ENCODE assay signal across 1 cellular context in the genomic region with DNA sequence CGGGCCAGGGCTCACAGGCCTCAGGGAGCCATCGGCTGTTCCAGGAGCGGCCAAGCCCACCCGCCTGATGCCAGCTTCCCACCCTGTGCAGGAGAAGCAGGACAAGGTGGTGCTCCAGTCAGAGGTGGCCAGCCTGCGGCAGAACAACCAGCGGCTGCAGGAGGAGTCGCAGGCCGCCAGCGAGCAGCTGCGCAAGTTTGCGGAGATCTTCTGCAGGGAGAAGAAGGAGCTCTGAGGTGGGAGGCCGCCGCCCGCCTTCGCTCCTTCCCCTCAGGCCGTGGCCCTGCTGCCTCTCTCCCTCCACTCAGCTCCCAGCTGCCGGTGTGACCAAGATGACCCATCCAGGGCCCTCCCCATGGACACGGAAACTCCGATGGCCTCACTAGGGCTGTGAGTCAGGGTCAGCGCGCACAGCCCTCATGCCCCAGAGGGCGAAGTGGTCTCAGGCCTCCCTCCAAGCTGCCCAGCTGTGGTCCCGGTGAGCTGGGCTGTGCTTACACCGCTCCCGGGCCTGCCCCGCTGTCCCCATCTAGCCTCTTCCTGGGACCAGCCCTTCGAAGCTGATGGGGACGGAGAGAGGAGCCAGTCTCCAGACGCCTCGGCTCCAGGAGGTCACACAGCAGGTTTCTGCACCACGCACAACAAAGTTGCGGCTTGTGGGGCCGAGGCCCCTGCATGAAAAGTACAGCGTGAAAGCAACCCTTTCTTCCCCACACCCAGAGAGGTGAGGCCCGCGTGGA.
TF ChIP-seq lines count a peak whose summit lies in the region.

No MANE protein-coding gene starts in this region.

TF ChIP-seq in WTC11, 78 proteins besides CTCF, POLR2A, EP300 and RAD21 (continued from another document):
- TF ChIP-seq, protein P1, sequence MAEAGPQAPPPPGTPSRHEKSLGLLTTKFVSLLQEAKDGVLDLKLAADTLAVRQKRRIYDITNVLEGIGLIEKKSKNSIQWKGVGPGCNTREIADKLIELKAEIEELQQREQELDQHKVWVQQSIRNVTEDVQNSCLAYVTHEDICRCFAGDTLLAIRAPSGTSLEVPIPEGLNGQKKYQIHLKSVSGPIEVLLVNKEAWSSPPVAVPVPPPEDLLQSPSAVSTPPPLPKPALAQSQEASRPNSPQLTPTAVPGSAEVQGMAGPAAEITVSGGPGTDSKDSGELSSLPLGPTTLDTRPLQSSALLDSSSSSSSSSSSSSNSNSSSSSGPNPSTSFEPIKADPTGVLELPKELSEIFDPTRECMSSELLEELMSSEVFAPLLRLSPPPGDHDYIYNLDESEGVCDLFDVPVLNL (CRISPR knock-in tag; IDR thresholded peaks at IDR 0.05; ENCODE audit: borderline replicate concordance, low read depth) = no peak
- TF ChIP-seq, protein P2, sequence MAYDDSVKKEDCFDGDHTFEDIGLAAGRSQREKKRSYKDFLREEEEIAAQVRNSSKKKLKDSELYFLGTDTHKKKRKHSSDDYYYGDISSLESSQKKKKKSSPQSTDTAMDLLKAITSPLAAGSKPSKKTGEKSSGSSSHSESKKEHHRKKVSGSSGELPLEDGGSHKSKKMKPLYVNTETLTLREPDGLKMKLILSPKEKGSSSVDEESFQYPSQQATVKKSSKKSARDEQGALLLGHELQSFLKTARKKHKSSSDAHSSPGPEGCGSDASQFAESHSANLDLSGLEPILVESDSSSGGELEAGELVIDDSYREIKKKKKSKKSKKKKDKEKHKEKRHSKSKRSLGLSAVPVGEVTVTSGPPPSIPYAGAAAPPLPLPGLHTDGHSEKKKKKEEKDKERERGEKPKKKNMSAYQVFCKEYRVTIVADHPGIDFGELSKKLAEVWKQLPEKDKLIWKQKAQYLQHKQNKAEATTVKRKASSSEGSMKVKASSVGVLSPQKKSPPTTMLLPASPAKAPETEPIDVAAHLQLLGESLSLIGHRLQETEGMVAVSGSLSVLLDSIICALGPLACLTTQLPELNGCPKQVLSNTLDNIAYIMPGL (CRISPR knock-in tag; IDR thresholded peaks at IDR 0.05) = no peak
- no peak for TF ChIP-seq TEAD4 (CRISPR knock-in tag; IDR thresholded peaks at IDR 0.05)
- no peak for TF ChIP-seq ZNF138 (CRISPR knock-in tag; conservative IDR thresholded peaks at IDR 0.05)
- TF ChIP-seq, protein P3, sequence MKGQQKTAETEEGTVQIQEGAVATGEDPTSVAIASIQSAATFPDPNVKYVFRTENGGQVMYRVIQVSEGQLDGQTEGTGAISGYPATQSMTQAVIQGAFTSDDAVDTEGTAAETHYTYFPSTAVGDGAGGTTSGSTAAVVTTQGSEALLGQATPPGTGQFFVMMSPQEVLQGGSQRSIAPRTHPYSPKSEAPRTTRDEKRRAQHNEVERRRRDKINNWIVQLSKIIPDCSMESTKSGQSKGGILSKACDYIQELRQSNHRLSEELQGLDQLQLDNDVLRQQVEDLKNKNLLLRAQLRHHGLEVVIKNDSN (CRISPR knock-in tag; IDR thresholded peaks at IDR 0.05) = no peak
- TF ChIP-seq TP53 (CRISPR knock-in tag; IDR thresholded peaks at IDR 0.05) = no peak
- no peak for TF ChIP-seq CREB1 (CRISPR knock-in tag; IDR thresholded peaks at IDR 0.05)
- TF ChIP-seq ZNF671 (CRISPR knock-in tag; IDR thresholded peaks at IDR 0.05) = no peak
- TF ChIP-seq, protein P4, sequence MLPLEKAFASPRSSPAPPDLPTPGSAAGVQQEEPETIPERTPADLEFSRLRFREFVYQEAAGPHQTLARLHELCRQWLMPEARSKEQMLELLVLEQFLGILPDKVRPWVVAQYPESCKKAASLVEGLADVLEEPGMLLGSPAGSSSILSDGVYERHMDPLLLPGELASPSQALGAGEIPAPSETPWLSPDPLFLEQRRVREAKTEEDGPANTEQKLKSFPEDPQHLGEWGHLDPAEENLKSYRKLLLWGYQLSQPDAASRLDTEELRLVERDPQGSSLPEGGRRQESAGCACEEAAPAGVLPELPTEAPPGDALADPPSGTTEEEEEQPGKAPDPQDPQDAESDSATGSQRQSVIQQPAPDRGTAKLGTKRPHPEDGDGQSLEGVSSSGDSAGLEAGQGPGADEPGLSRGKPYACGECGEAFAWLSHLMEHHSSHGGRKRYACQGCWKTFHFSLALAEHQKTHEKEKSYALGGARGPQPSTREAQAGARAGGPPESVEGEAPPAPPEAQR (CRISPR knock-in tag; IDR thresholded peaks at IDR 0.05) = no peak
- TF ChIP-seq, protein P5, sequence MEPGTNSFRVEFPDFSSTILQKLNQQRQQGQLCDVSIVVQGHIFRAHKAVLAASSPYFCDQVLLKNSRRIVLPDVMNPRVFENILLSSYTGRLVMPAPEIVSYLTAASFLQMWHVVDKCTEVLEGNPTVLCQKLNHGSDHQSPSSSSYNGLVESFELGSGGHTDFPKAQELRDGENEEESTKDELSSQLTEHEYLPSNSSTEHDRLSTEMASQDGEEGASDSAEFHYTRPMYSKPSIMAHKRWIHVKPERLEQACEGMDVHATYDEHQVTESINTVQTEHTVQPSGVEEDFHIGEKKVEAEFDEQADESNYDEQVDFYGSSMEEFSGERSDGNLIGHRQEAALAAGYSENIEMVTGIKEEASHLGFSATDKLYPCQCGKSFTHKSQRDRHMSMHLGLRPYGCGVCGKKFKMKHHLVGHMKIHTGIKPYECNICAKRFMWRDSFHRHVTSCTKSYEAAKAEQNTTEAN (CRISPR knock-in tag; IDR thresholded peaks at IDR 0.05) = no peak
- TF ChIP-seq NFE2L1 (CRISPR knock-in tag; IDR thresholded peaks at IDR 0.05) = no peak
- no peak for TF ChIP-seq SMAD4 (CRISPR knock-in tag; IDR thresholded peaks at IDR 0.05)
- TF ChIP-seq, protein P6, sequence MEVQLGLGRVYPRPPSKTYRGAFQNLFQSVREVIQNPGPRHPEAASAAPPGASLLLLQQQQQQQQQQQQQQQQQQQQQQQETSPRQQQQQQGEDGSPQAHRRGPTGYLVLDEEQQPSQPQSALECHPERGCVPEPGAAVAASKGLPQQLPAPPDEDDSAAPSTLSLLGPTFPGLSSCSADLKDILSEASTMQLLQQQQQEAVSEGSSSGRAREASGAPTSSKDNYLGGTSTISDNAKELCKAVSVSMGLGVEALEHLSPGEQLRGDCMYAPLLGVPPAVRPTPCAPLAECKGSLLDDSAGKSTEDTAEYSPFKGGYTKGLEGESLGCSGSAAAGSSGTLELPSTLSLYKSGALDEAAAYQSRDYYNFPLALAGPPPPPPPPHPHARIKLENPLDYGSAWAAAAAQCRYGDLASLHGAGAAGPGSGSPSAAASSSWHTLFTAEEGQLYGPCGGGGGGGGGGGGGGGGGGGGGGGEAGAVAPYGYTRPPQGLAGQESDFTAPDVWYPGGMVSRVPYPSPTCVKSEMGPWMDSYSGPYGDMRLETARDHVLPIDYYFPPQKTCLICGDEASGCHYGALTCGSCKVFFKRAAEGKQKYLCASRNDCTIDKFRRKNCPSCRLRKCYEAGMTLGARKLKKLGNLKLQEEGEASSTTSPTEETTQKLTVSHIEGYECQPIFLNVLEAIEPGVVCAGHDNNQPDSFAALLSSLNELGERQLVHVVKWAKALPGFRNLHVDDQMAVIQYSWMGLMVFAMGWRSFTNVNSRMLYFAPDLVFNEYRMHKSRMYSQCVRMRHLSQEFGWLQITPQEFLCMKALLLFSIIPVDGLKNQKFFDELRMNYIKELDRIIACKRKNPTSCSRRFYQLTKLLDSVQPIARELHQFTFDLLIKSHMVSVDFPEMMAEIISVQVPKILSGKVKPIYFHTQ (CRISPR knock-in tag; IDR thresholded peaks at IDR 0.05) = no peak
- no peak for TF ChIP-seq SMAD3 (CRISPR knock-in tag; IDR thresholded peaks at IDR 0.05; ENCODE audit: borderline replicate concordance)
- TF ChIP-seq, protein P7, sequence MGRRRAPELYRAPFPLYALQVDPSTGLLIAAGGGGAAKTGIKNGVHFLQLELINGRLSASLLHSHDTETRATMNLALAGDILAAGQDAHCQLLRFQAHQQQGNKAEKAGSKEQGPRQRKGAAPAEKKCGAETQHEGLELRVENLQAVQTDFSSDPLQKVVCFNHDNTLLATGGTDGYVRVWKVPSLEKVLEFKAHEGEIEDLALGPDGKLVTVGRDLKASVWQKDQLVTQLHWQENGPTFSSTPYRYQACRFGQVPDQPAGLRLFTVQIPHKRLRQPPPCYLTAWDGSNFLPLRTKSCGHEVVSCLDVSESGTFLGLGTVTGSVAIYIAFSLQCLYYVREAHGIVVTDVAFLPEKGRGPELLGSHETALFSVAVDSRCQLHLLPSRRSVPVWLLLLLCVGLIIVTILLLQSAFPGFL (CRISPR knock-in tag; IDR thresholded peaks at IDR 0.05; ENCODE audit: borderline replicate concordance) = no peak
- TF ChIP-seq NFATC4 (CRISPR knock-in tag; IDR thresholded peaks at IDR 0.05) = no peak
